In genomic region chr5:132293992-132294727, GRCh38 we compare ENCODE assay signal across 1 cellular context.
A peak's percentile ranks its signal among the peaks of the same experiment; 100 is the strongest.
TF ChIP-seq lines count a peak whose summit lies in the region.

Gene SLC22A4, plus strand, starts transcription at chr5:132294394. Its CDS starts 223 bp downstream, at chr5:132294617.

TF ChIP-seq in K562, 482 proteins besides CTCF, POLR2A, EP300 and RAD21 (continued from another document and continues in another):
- TF ChIP-seq MLX (CRISPR knock-in tag; conservative IDR thresholded peaks at IDR 0.05) (0 out of 4 replicates have a peak, but pooled peaks of 1 of the 2 experiments have one; percentile 40), BCOR (IDR thresholded peaks at IDR 0.05) (no peak), ZNF778 (CRISPR knock-in tag; IDR thresholded peaks at IDR 0.05) (no peak), FOXK2 (conservative IDR thresholded peaks at IDR 0.05 in 1 of 2, IDR thresholded peaks at IDR 0.05 in 1 of 2; ENCODE audit: low read depth in 2 of 2) (peak in 1 of 2 experiments; percentile 87; a peak in 2 of 4 replicates), TCF7 (IDR thresholded peaks at IDR 0.05; ENCODE audit: borderline replicate concordance) (no peak), ZNF318 (IDR thresholded peaks at IDR 0.05; ENCODE audit: borderline replicate concordance in 1 of 2, low read depth in 1 of 2) (no peak), ZNF212 (CRISPR knock-in tag; IDR thresholded peaks at IDR 0.05) (no peak), PCBP2 (IDR thresholded peaks at IDR 0.05; ENCODE audit: low read depth, low read length, poor library complexity, severe bottlenecking) (no peak), TFAM (CRISPR knock-in tag; conservative IDR thresholded peaks at IDR 0.05) (no peak), RBM39 (optimal IDR thresholded peaks at IDR 0.05; ENCODE audit: low read depth, low read length) (no peak), HNRNPUL1 (IDR thresholded peaks at IDR 0.05; ENCODE audit: low read length) (no peak), ZC3H11A (IDR thresholded peaks at IDR 0.05; ENCODE audit: low read depth, low read length) (no peak), SMARCE1 (IDR thresholded peaks at IDR 0.05) (no peak), HDAC3 (IDR thresholded peaks at IDR 0.05; ENCODE audit: borderline replicate concordance, partially characterized antibody) (no peak), THAP12 (CRISPR knock-in tag; IDR thresholded peaks at IDR 0.05) (no peak), KLF10 (CRISPR knock-in tag; IDR thresholded peaks at IDR 0.05) (no peak), PPARD (CRISPR knock-in tag; IDR thresholded peaks at IDR 0.05) (no peak), CCAR2 (IDR thresholded peaks at IDR 0.05; ENCODE audit: low read depth, low read length) (no peak), ZNF766 (CRISPR knock-in tag; conservative IDR thresholded peaks at IDR 0.05) (no peak), TRIM24 (IDR thresholded peaks at IDR 0.05) (no peak), ESRRB (CRISPR knock-in tag; IDR thresholded peaks at IDR 0.05; ENCODE audit: borderline replicate concordance) (no peak), ZNF551 (CRISPR knock-in tag; IDR thresholded peaks at IDR 0.05) (no peak), GABPA (tag; conservative IDR thresholded peaks at IDR 0.05; ENCODE audit: low read depth) (no peak), ZNF311 (CRISPR knock-in tag; IDR thresholded peaks at IDR 0.05) (no peak), HNRNPLL (IDR thresholded peaks at IDR 0.05; ENCODE audit: low read depth, low read length, poor library complexity, severe bottlenecking) (peak; percentile 44), E4F1 (CRISPR knock-in tag; IDR thresholded peaks at IDR 0.05; ENCODE audit: borderline replicate concordance) (no peak), RFX5 (IDR thresholded peaks at IDR 0.05; ENCODE audit: low read depth, low read length) (no peak), MLLT1 (IDR thresholded peaks at IDR 0.05) (peak in 1 of 2 experiments; percentile 14; a peak in 1 of 4 replicates), TCF7L2 (IDR thresholded peaks at IDR 0.05; ENCODE audit: low read depth, low read length) (peak; percentile 73), NRF1 (conservative IDR thresholded peaks at IDR 0.05 in 1 of 2, IDR thresholded peaks at IDR 0.05 in 1 of 2) (no peak), ZNF24 (IDR thresholded peaks at IDR 0.05) (no peak), YY1 (IDR thresholded peaks at IDR 0.05; ENCODE audit: borderline replicate concordance in 1 of 3, control insufficient read depth in 1 of 3, extremely low read depth in 1 of 3, insufficient read depth in 3 of 3, insufficient read length in 1 of 3, insufficient replicate concordance in 2 of 3, low read depth in 1 of 3, low read length in 2 of 3) (peak in 2 of 3 experiments; percentile 40 to 67), KAT2B (IDR thresholded peaks at IDR 0.05; ENCODE audit: low read depth, low read length) (no peak), ZNF57 (CRISPR knock-in tag; IDR thresholded peaks at IDR 0.05) (no peak), EWSR1 (IDR thresholded peaks at IDR 0.05; ENCODE audit: borderline replicate concordance, low read depth, partially characterized antibody) (no peak), DPF2 (IDR thresholded peaks at IDR 0.05) (no peak), ZBTB5 (IDR thresholded peaks at IDR 0.05) (0 out of 2 replicates have a peak, but pooled peaks have one; percentile 13), SREBF1 (IDR thresholded peaks at IDR 0.05; ENCODE audit: borderline replicate concordance, low read depth, low read length) (no peak), PYGO2 (tag; IDR thresholded peaks at IDR 0.05) (no peak), STAT5A (IDR thresholded peaks at IDR 0.05; ENCODE audit: borderline replicate concordance, low read length) (no peak), SMAD3 (CRISPR knock-in tag; conservative IDR thresholded peaks at IDR 0.05) (no peak), SMAD1 (IDR thresholded peaks at IDR 0.05; ENCODE audit: low read depth, low read length, partially characterized antibody) (no peak), NBN (IDR thresholded peaks at IDR 0.05; ENCODE audit: low read depth) (no peak), ZNF324 (CRISPR knock-in tag; IDR thresholded peaks at IDR 0.05) (no peak), MED1 (CRISPR knock-in tag; IDR thresholded peaks at IDR 0.05; ENCODE audit: borderline replicate concordance) (no peak), ZEB2 (IDR thresholded peaks at IDR 0.05) (no peak)
